22 cellular contexts compared by ENCODE assay signal in genomic region chr2:109330056-109330455, GRCh38.
DNase-seq lines count a peak whose midpoint lies in the region; ATAC-seq and TF ChIP-seq lines count a peak whose summit lies in the region.
"Had no signal": no experiment of that assay in that cellular context is flagged by ENCODE, and none has a peak within 500 bp of the region (broad histone marks: within the 10 kb centered on the region; RNA-seq: fewer than 3 reads in every experiment).

No MANE protein-coding gene starts in this region.

- no peaks in the 10 kb centered on the region for H3K9me3 ChIP-seq in SK-N-SH
- no peaks in the 10 kb centered on the region for H3K9me3 ChIP-seq in adipocyte (ENCODE audit: control insufficient read depth, low read length)
- H3K9me3 ChIP-seq: spleen had no signal

- H3K27ac ChIP-seq in SK-N-SH (ENCODE audit: low read depth in 2 of 2, low read length in 1 of 2): peak overlapping the region; percentile 30 to 88; a peak in 3 of 4 replicates
- H3K27ac ChIP-seq: 22Rv1, HL-60, spleen had no signal

- TF ChIP-seq CTCF in SK-N-SH (IDR thresholded peaks at IDR 0.05): no peak

- no peak for DNase-seq in SK-N-SH
- DNase-seq in adipocyte (ENCODE audit: low read depth): peak; percentile 75
- peak; percentile 87 for DNase-seq in fibroblast of peridontal ligament (ENCODE audit: extremely low read depth)
- DNase-seq in skeletal muscle cell (ENCODE audit: low read depth): peak; percentile 58
- DNase-seq in kidney glomerular epithelial cell (lab: John Stamatoyannopoulos, UW): no peak
- no peak for DNase-seq in Right ventricle myocardium inferior (ENCODE audit: missing footprints)
- DNase-seq in effector CD4-positive, alpha-beta T cell: no peak
- DNase-seq: activated naive CD8-positive, alpha-beta T cell treated with anti-CD3 and anti-CD28 coated beads, Interleukin-2, amount 50 U/mL, for 24 hours; CD4-positive, CD25-positive, alpha-beta regulatory T cell; cerebellar nuclear complex; DMS 273 treated with DMSO at 0.1 percent for 48 hours; hippocampal formation; mammary epithelial cell; naive B cell; NCI-H1930; RPMI8226; spleen; SW 1271 had no signal

- H3K36me3 ChIP-seq in SK-N-SH (replicated peaks in 1 of 2; ENCODE audit: control insufficient read depth in 1 of 2, insufficient read depth in 2 of 2, low read length in 1 of 2) (no peaks in the 10 kb centered on the region), adipocyte (ENCODE audit: control insufficient read depth, insufficient read depth, low read length, severe bottlenecking) (no peaks in the 10 kb centered on the region)
- H3K36me3 ChIP-seq: spleen had no signal

- H3K4me3 ChIP-seq in SK-N-SH (ENCODE audit: low read depth in 2 of 2, low read length in 1 of 2) (no peak overlapping the region), adipocyte (ENCODE audit: low read length) (no peak overlapping the region), skeletal muscle cell (ENCODE audit: low read depth, low read length) (no peak overlapping the region)
- H3K4me3 ChIP-seq: spleen had no signal

- H3K27me3 ChIP-seq in SK-N-SH (ENCODE audit: insufficient read depth) (no peaks in the 10 kb centered on the region), adipocyte (replicated peaks; ENCODE audit: control insufficient read depth, insufficient read depth, low read length) (no peaks in the 10 kb centered on the region)

- CTCF ChIA-PET in SK-N-SH (lab: Yijun Ruan, JAX): no interaction called here

- no peak for TF ChIP-seq EP300 in SK-N-SH (IDR thresholded peaks at IDR 0.05; ENCODE audit: borderline replicate concordance in 1 of 2, low read depth in 1 of 2, low read length in 1 of 2)

- POLR2A ChIA-PET in SK-N-SH (lab: Yijun Ruan, JAX): no interaction called here

- H3K79me2 ChIP-seq in SK-N-SH (ENCODE audit: insufficient read depth): peaks cover 42% of the 10 kb centered on the region; the same call in 1 of the 2 replicates

- ATAC-seq in SK-N-SH treated with all-trans-retinoic acid at 6 μM for 48 hours (no peak), Right ventricle myocardium inferior (no peak)
- ATAC-seq: activated naive CD8-positive, alpha-beta T cell treated with anti-CD3 and anti-CD28 coated beads, Interleukin-2, amount 50 U/mL, for 24 hours; activated T-helper 17 cell treated with anti-CD3 and anti-CD28 coated beads, Interleukin-2, amount 50 U/mL, for 72 hours had no signal

- 77% methylated on average over 4 of the region's 4 CpGs for WGBS in SK-N-SH (ENCODE audit: low lambda C conversion rate)

- intact Hi-C loops in Right ventricle myocardium inferior (cut with DNase I): loop anchor here (5.0 kb wide), 2 partner anchors 47 to 58 kb away; no protein-coding TSS in a partner anchor

- H3K9me2 ChIP-seq in SK-N-SH: no peaks in the 10 kb centered on the region

- H4K20me1 ChIP-seq in SK-N-SH (ENCODE audit: insufficient read depth): no peaks in the 10 kb centered on the region

- peaks cover 25% of the 10 kb centered on the region for H3F3A ChIP-seq in SK-N-SH (replicated peaks; ENCODE audit: insufficient read depth)

- H3K4me2 ChIP-seq in SK-N-SH: peak overlapping the region; percentile 86

- no peak overlapping the region for H2AFZ ChIP-seq in SK-N-SH (ENCODE audit: low read depth)

- H3K4me1 ChIP-seq in SK-N-SH (ENCODE audit: control insufficient read depth in 1 of 2, insufficient read depth in 2 of 2, low read depth in 1 of 2, low read length in 1 of 2): peaks cover 24 to 50% of the 10 kb centered on the region in 2 experiments
- peaks cover 55% of the 10 kb centered on the region for H3K4me1 ChIP-seq in adipocyte (ENCODE audit: control insufficient read depth, insufficient read depth, low read length)

- H3K9ac ChIP-seq in SK-N-SH (no peak overlapping the region), adipocyte (ENCODE audit: low read length) (no peak overlapping the region)

- no peak for TF ChIP-seq RAD21 in SK-N-SH (IDR thresholded peaks at IDR 0.05; ENCODE audit: low read length)

TF ChIP-seq in SK-N-SH, 30 proteins besides CTCF, POLR2A, EP300 and RAD21:
- TF ChIP-seq TCF12 (IDR thresholded peaks at IDR 0.05) (0 out of 2 replicates have a peak, but pooled peaks have one; percentile 7), YY1 (IDR thresholded peaks at IDR 0.05; ENCODE audit: low read depth) (no peak), NFIC (IDR thresholded peaks at IDR 0.05; ENCODE audit: borderline replicate concordance) (no peak), SMC3 (IDR thresholded peaks at IDR 0.05; ENCODE audit: low read depth, low read length) (no peak), USF2 (IDR thresholded peaks at IDR 0.05; ENCODE audit: borderline replicate concordance, low read depth, low read length) (no peak)
TF ChIP-seq in SK-N-SH: peak in this region for 1.

TF ChIP-seq in SK-N-SH treated with all-trans-retinoic acid at 6 μM for 48 hours, 23 proteins besides CTCF, POLR2A, EP300 and RAD21 (continues in another document):
- no peak for TF ChIP-seq ZFP3 (CRISPR knock-in tag; IDR thresholded peaks at IDR 0.05)
- TF ChIP-seq ARNTL (CRISPR knock-in tag; IDR thresholded peaks at IDR 0.05; ENCODE audit: borderline replicate concordance, low read depth): no peak
- TF ChIP-seq POU6F1 (CRISPR knock-in tag; IDR thresholded peaks at IDR 0.05; ENCODE audit: borderline replicate concordance, low read depth): no peak
- no peak for TF ChIP-seq ZFP30 (CRISPR knock-in tag; IDR thresholded peaks at IDR 0.05)
- TF ChIP-seq GLIS3 (CRISPR knock-in tag; IDR thresholded peaks at IDR 0.05): no peak
- TF ChIP-seq CSDC2 (CRISPR knock-in tag; IDR thresholded peaks at IDR 0.05): no peak
- TF ChIP-seq ZNF70 (CRISPR knock-in tag; IDR thresholded peaks at IDR 0.05): no peak
- no peak for TF ChIP-seq CREB5 (CRISPR knock-in tag; IDR thresholded peaks at IDR 0.05; ENCODE audit: low read depth)
- TF ChIP-seq PATZ1 (CRISPR knock-in tag; IDR thresholded peaks at IDR 0.05; ENCODE audit: borderline replicate concordance): no peak
- no peak for TF ChIP-seq TSHZ2 (CRISPR knock-in tag; IDR thresholded peaks at IDR 0.05)

Comparison
In these comparisons a context has a peak if more than half of its experiments do, and no peak if none do; other contexts are left out.
1. DNase-seq: peak in adipocyte (single experiment), fibroblast of peridontal ligament (single experiment) and skeletal muscle cell (single experiment); none in SK-N-SH (single experiment), kidney glomerular epithelial cell (single experiment), Right ventricle myocardium inferior (single experiment) and effector CD4-positive, alpha-beta T cell (single experiment).